Comparison of ENCODE assay signal across 23 cellular contexts in genomic region chr2:232042911-232043564, GRCh38.
DNase-seq lines count a peak whose midpoint lies in the region; ATAC-seq and TF ChIP-seq lines count a peak whose summit lies in the region.
"Had no signal": no experiment of that assay in that cellular context is flagged by ENCODE, and none has a peak within 500 bp of the region (broad histone marks: within the 10 kb centered on the region; RNA-seq: fewer than 3 reads in every experiment).

No MANE protein-coding gene starts in this region.

- H3K9me3 ChIP-seq in naive thymus-derived CD4-positive, alpha-beta T cell (ENCODE audit: control insufficient read depth in 2 of 3, low read length in 3 of 3) = no peaks in the 10 kb centered on the region
- H3K9me3 ChIP-seq: adrenal gland, BLaER1, esophagus muscularis mucosa, heart right ventricle, Peyer's patch, psoas muscle, SK-N-SH had no signal

- H3K27ac Mint-ChIP-seq in nephron progenitor cell = peak overlapping the region; percentile 55
- no peak overlapping the region for H3K27ac Mint-ChIP-seq in naive thymus-derived CD4-positive, alpha-beta T cell
- H3K27ac Mint-ChIP-seq: activated T-helper 2 cell treated with anti-CD3 and anti-CD28 coated beads, Interferon-gamma antibody, Interleukin-2, Interleukin-4, amounts not matched to agents 10 μg/mL and 5 μg/mL and 100 μg/mL, durations not matched to agents 14 hours and 24 hours and 36 hours; nephron had no signal

- POLR2A ChIA-PET in naive thymus-derived CD4-positive, alpha-beta T cell (lab: Charles Lee) = no interaction called here

- H3K27me3 ChIP-seq in naive thymus-derived CD4-positive, alpha-beta T cell (ENCODE audit: control insufficient read depth in 2 of 2, insufficient read depth in 2 of 2, low read length in 2 of 2) = no peaks in the 10 kb centered on the region
- H3K27me3 ChIP-seq: adrenal gland, BLaER1, esophagus muscularis mucosa, heart right ventricle, Peyer's patch had no signal

- no peak for TF ChIP-seq CTCF in astrocyte of the spinal cord (IDR thresholded peaks at IDR 0.05; ENCODE audit: low read depth, low read length)
- TF ChIP-seq CTCF in nephron progenitor cell (IDR thresholded peaks at IDR 0.05) = no peak

- no peak for ATAC-seq in HG02623 (IDR thresholded peaks at IDR 0.05; ENCODE audit: unreplicated experiment)
- no peak for ATAC-seq in naive thymus-derived CD4-positive, alpha-beta T cell
- ATAC-seq: heart right ventricle, psoas muscle had no signal

- CTCF ChIA-PET in naive thymus-derived CD4-positive, alpha-beta T cell (lab: Charles Lee) = interaction anchor here (0.6 kb wide), 1 partner anchor 272 kb away, joined by 3 read pairs; no protein-coding TSS in a partner anchor

- intact Hi-C loops in naive thymus-derived CD4-positive, alpha-beta T cell (cut with micrococcal nuclease) = no loop called here

- peak; percentile 5 for DNase-seq in GM03348 (ENCODE audit: low spot score)
- DNase-seq in HT1080 (ENCODE audit: low read depth) = peak; percentile 21
- DNase-seq in astrocyte of the spinal cord (ENCODE audit: low read depth, low spot score) = peak; percentile 30
- DNase-seq in nephron progenitor cell = no peak
- no peak for DNase-seq in D341Med (ENCODE audit: low spot score)
- no peak for DNase-seq in naive thymus-derived CD4-positive, alpha-beta T cell
- DNase-seq: activated CD4-positive, alpha-beta T cell treated with anti-CD3 and anti-CD28 coated beads for 1 hour; adrenal gland; effector CD4-positive, alpha-beta T cell; heart right ventricle; NCI-H1105; Peyer's patch; psoas muscle; SK-N-SH; stimulated activated CD8-positive, alpha-beta memory T cell treated with anti-CD3 and anti-CD28 coated beads, Interleukin-4, amount 100 ng/mL, for 48 hours; T-helper 9 cell had no signal

- no peak overlapping the region for H3K4me3 ChIP-seq in astrocyte of the spinal cord (ENCODE audit: low read depth, low read length)
- H3K4me3 ChIP-seq in naive thymus-derived CD4-positive, alpha-beta T cell (ENCODE audit: low read length) = no peak overlapping the region
- H3K4me3 ChIP-seq: adrenal gland, BLaER1, esophagus muscularis mucosa, heart right ventricle, Peyer's patch, psoas muscle, smooth muscle cell had no signal

- in situ Hi-C loops in astrocyte of the spinal cord (cut with HindIII; ENCODE audit: low sequenced_read_pairs) = no loop called here

- H3K9me3 Mint-ChIP-seq in nephron progenitor cell = peaks cover under 1% of the 10 kb centered on the region
- peaks cover 0 to under 1% (median 0%) of the 10 kb centered on the region in 11 donors for H3K9me3 Mint-ChIP-seq in naive thymus-derived CD4-positive, alpha-beta T cell
- H3K9me3 Mint-ChIP-seq: activated T-helper 2 cell treated with anti-CD3 and anti-CD28 coated beads, Interferon-gamma antibody, Interleukin-2, Interleukin-4, amounts not matched to agents 10 μg/mL and 5 μg/mL and 100 μg/mL, durations not matched to agents 14 hours and 24 hours and 36 hours; central memory CD8-positive, alpha-beta T cell; nephron had no signal

- peaks cover 0 to 4% of the 10 kb centered on the region in 2 donors for H3K4me1 ChIP-seq in naive thymus-derived CD4-positive, alpha-beta T cell (ENCODE audit: control insufficient read depth in 2 of 2, insufficient read depth in 2 of 2, low read length in 2 of 2)
- H3K4me1 ChIP-seq: adrenal gland, BLaER1, Peyer's patch, psoas muscle had no signal

- H3K27me3 Mint-ChIP-seq in nephron progenitor cell (ENCODE audit: low read depth, poor library complexity) = no peaks in the 10 kb centered on the region
- H3K27me3 Mint-ChIP-seq in naive thymus-derived CD4-positive, alpha-beta T cell = no peaks in the 10 kb centered on the region
- H3K27me3 Mint-ChIP-seq: central memory CD8-positive, alpha-beta T cell had no signal

- H3K36me3 Mint-ChIP-seq in nephron progenitor cell (ENCODE audit: low read depth) = peaks cover 18% of the 10 kb centered on the region
- H3K36me3 Mint-ChIP-seq in naive thymus-derived CD4-positive, alpha-beta T cell = peaks cover 9 to 76% (median 58%) of the 10 kb centered on the region in 5 donors

- no peaks in the 10 kb centered on the region for H3K4me1 Mint-ChIP-seq in nephron progenitor cell
- peaks cover 6 to 43% (median 23%) of the 10 kb centered on the region in 7 donors for H3K4me1 Mint-ChIP-seq in naive thymus-derived CD4-positive, alpha-beta T cell
- H3K4me1 Mint-ChIP-seq: nephron had no signal

- no peaks in the 10 kb centered on the region for H3K36me3 ChIP-seq in naive thymus-derived CD4-positive, alpha-beta T cell (ENCODE audit: control insufficient read depth in 2 of 3, insufficient read depth in 3 of 3, low read length in 3 of 3)
- H3K36me3 ChIP-seq: adrenal gland, esophagus muscularis mucosa, heart right ventricle, Peyer's patch had no signal

- no peak overlapping the region for H3K4me3 Mint-ChIP-seq in nephron progenitor cell
- no peak overlapping the region for H3K4me3 Mint-ChIP-seq in naive thymus-derived CD4-positive, alpha-beta T cell
- H3K4me3 Mint-ChIP-seq: central memory CD8-positive, alpha-beta T cell; nephron had no signal

- H3K27ac ChIP-seq in naive thymus-derived CD4-positive, alpha-beta T cell (ENCODE audit: low read depth, low read length) = no peak overlapping the region
- H3K27ac ChIP-seq: adrenal gland, BLaER1, esophagus muscularis mucosa, heart right ventricle, Peyer's patch, psoas muscle had no signal

Comparison
In these comparisons a context has a peak if more than half of its experiments do, and no peak if none do; other contexts are left out.
1. DNase-seq: peak in GM03348 (single experiment), HT1080 (single experiment) and astrocyte of the spinal cord (single experiment); none in nephron progenitor cell (single experiment), D341Med (single experiment) and naive thymus-derived CD4-positive, alpha-beta T cell (0 of 9).